In the genomic region with DNA sequence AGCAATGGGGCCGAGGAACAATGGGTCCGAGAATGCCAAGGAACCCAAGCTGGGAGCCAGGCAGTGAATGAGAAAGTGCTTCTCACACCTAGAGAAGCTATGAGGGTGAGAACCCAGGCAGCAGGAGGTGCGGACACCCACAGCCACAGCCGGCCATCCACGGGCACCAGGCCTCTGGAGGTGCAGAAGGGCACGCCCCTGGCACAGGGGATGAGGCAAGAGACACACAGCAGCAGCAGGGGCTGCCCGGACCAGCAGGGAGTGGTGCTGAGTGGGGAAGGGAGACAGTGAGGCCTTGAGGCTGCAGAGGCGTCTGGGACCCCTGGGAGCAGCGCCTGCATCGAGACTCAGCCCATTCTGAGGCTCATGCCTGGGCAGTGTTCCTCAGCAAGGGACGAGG, we compare ENCODE assay signal across 22 cellular contexts.
"Had no signal": no experiment of that assay in that cellular context is flagged by ENCODE, and none has a peak within 500 bp of the region (broad histone marks: within the 10 kb centered on the region; RNA-seq: fewer than 3 reads in every experiment).

No MANE protein-coding gene starts in this region.

- ATAC-seq: activated CD4-positive, CD25-positive, alpha-beta regulatory T cell treated with anti-CD3 and anti-CD28 coated beads, Interleukin-2, amount 50 U/mL, for 24 hours had no signal

- H3K27ac Mint-ChIP-seq: activated naive CD8-positive, alpha-beta T cell; mesothelial cell of epicardium; T-helper 1 cell treated with Interleukin-12 subunit alpha and Interleukin-12 subunit beta and Interleukin-4 antibody, amounts not matched to agents 30 μg/mL and 1 μg/mL, for 36 hours had no signal

- H3K79me2 ChIP-seq: parathyroid adenoma had no signal

- H3K27me3 ChIP-seq: right lobe of liver, stomach, upper lobe of left lung had no signal

- H3K9ac ChIP-seq: parathyroid adenoma had no signal

- DNase-seq: activated CD8-positive, alpha-beta memory T cell treated with anti-CD3 and anti-CD28 coated beads for 24 hours; activated CD8-positive, alpha-beta memory T cell treated with anti-CD3 and anti-CD28 coated beads, Interleukin-2, amount 50 U/mL, for 48 hours; activated effector memory CD4-positive, alpha-beta T cell treated with Interleukin-2 at 50 U/mL for 16 hours; activated T-cell treated with anti-CD3 and anti-CD28 coated beads, Interleukin-2, amount 50 U/mL, for 48 hours; amygdala; erythroblast; foreskin melanocyte; glutamatergic neuron; hypothalamus; kidney; right lobe of liver; small intestine; stimulated activated CD4-positive, alpha-beta T cell treated with anti-CD3 and anti-CD28 coated beads, Interleukin-15, amount 100 ng/mL, for 24 hours; stimulated activated CD4-positive, alpha-beta T cell treated with anti-CD3 and anti-CD28 coated beads, Interleukin-2, amount 100 ng/mL, for 48 hours; stomach had no signal

- H3K27ac ChIP-seq: parathyroid adenoma, right lobe of liver, stomach, upper lobe of left lung had no signal

- H3K4me3 ChIP-seq: lung, right lobe of liver, stomach, upper lobe of left lung had no signal

- H3K9me3 ChIP-seq: right lobe of liver, stomach, upper lobe of left lung had no signal

- H3K36me3 ChIP-seq: right lobe of liver, stomach, upper lobe of left lung had no signal

- H2AFZ ChIP-seq: parathyroid adenoma had no signal

- H3K4me1 ChIP-seq: parathyroid adenoma, right lobe of liver, stomach, upper lobe of left lung had no signal

- H3K4me3 Mint-ChIP-seq: activated naive CD8-positive, alpha-beta T cell; mesothelial cell of epicardium; T-helper 1 cell treated with Interleukin-12 subunit alpha and Interleukin-12 subunit beta and Interleukin-4 antibody, amounts not matched to agents 30 μg/mL and 1 μg/mL, for 36 hours had no signal

- H3K27me3 Mint-ChIP-seq: activated naive CD8-positive, alpha-beta T cell had no signal

- H3K9me3 Mint-ChIP-seq: T-helper 1 cell treated with Interleukin-12 subunit alpha and Interleukin-12 subunit beta and Interleukin-4 antibody, amounts not matched to agents 30 μg/mL and 1 μg/mL, for 36 hours had no signal
